8 cellular contexts compared by ENCODE assay signal in the genomic region with DNA sequence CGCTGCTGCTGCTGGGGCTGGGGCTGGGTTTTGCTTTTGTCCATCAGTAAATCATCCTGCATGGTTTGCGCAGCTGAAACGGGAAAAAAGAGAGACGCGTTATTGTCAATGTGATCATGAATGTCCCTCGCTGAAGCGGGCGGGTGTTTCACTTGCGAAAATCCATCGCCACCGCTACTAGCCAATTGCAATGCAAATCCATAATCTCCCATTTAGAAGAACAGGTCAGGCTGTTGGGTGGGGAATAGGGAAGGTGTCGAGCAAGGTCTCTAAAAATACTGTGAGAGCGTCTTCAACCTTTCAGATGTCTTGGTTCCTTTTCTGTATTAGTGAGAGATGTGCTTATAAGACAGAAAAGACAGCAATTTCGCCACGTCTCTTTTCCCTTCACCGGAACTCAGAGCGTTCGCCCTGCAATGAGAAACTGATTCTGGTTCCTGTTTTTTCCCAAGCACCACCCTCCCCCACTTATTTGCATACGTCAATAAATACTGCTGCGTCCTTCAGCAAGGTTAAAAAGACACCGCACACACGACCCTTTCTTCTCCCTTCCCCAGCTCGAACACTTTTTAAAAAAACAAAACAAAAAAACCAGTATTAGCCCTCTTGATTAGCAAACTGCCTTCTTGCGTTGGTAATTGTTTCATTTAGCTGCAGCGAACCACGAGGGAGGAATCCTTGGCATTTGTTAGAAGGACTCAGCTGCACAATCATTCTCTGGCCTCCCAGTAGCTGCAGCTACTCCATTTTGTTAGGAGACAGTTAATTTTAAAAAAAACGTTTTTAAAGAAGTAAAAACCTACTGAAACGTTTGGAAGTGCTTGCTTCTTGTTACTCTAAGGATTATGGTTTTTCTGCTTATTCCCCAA. TPM values are rescaled to one million over a fixed set of nuclear protein-coding genes. Genes with fewer than 3 reads are reported as not detected.
DNase-seq lines count a peak whose midpoint lies in the region; ATAC-seq and TF ChIP-seq lines count a peak whose summit lies in the region.

No MANE protein-coding gene starts in this region.

- H3K79me2 ChIP-seq in DOHH2 (ENCODE audit: control insufficient read depth, low read length): no peaks in the 10 kb centered on the region

- H3K9me3 ChIP-seq in DOHH2 (ENCODE audit: control insufficient read depth, insufficient read depth, low read length) (no peaks in the 10 kb centered on the region), SJCRH30 (replicated peaks) (no peaks in the 10 kb centered on the region), right cardiac atrium (ENCODE audit: control insufficient read depth, low read length) (no peaks in the 10 kb centered on the region)

- H3K9me2 ChIP-seq in DOHH2 (replicated peaks; ENCODE audit: control insufficient read depth, low read length): no peaks in the 10 kb centered on the region

- H3K27me3 ChIP-seq in DOHH2 (ENCODE audit: control insufficient read depth, low read length): peaks cover 29% of the 10 kb centered on the region
- no peaks in the 10 kb centered on the region for H3K27me3 ChIP-seq in SJCRH30
- no peaks in the 10 kb centered on the region for H3K27me3 ChIP-seq in right cardiac atrium (ENCODE audit: control insufficient read depth, insufficient read depth)

- intact Hi-C loops in right cardiac atrium (cut with DNase I): loop anchor here in 1 of 4 donors (5.0 kb wide), 1 partner anchor 52 kb away; a partner anchor contains a TSS

- no peak for TF ChIP-seq CTCF in DOHH2 (IDR thresholded peaks at IDR 0.05; ENCODE audit: low read depth, low read length, poor library complexity, severe bottlenecking)
- no peak for TF ChIP-seq CTCF in astrocyte of the spinal cord (IDR thresholded peaks at IDR 0.05; ENCODE audit: low read depth, low read length)

- H3K4me1 ChIP-seq in DOHH2 (ENCODE audit: control insufficient read depth, low read length): peaks cover 44% of the 10 kb centered on the region
- no peaks in the 10 kb centered on the region for H3K4me1 ChIP-seq in SJCRH30
- no peaks in the 10 kb centered on the region for H3K4me1 ChIP-seq in right cardiac atrium (ENCODE audit: control insufficient read depth, insufficient read depth, low read length)

- no peaks in the 10 kb centered on the region for H3K36me3 ChIP-seq in DOHH2 (ENCODE audit: control insufficient read depth, low read length)
- H3K36me3 ChIP-seq in SJCRH30: no peaks in the 10 kb centered on the region

- H3F3A ChIP-seq in DOHH2 (ENCODE audit: control insufficient read depth, insufficient read depth): peaks cover 14% of the 10 kb centered on the region

- DNase-seq in Kasumi-1 (lab: John Stamatoyannopoulos, UW) (peak; percentile 94 to 96), SJCRH30 (peak; percentile 33 to 59), astrocyte of the spinal cord (ENCODE audit: low read depth, low spot score) (peak; percentile 71), right cardiac atrium (peak in 2 of 3 donors; percentile 33 to 63), pons (ENCODE audit: low spot score) (peak; percentile 96)
- DNase-seq in effector CD8-positive, alpha-beta T cell (lab: John Stamatoyannopoulos, UW): no peak

- H3K27ac ChIP-seq in DOHH2 (ENCODE audit: low read depth, low read length) (peak overlapping the region; percentile 34), SJCRH30 (peak overlapping the region; percentile 75), right cardiac atrium (ENCODE audit: low read length) (peak overlapping the region; percentile 84)

- in situ Hi-C loops in astrocyte of the spinal cord (cut with HindIII; ENCODE audit: low sequenced_read_pairs): no loop called here

- H4K20me1 ChIP-seq in DOHH2 (ENCODE audit: control insufficient read depth, insufficient read depth, low read depth, low read length): 0 out of 2 replicates have a peak, but pooled peaks cover 4% of the 10 kb centered on the region

- peak overlapping the region; percentile 88 for H3K4me2 ChIP-seq in DOHH2 (ENCODE audit: low read length)

- peak; percentile 68 for ATAC-seq in GM21529 (IDR thresholded peaks at IDR 0.05; ENCODE audit: unreplicated experiment)
- peak; percentile 80 to 81 for ATAC-seq in right cardiac atrium

- under 1% methylated on average over 28 of the region's 28 CpGs for WGBS in right cardiac atrium

- H3K4me3 ChIP-seq in DOHH2 (ENCODE audit: low read length): peak overlapping the region; percentile 84
- peak overlapping the region; percentile 69 for H3K4me3 ChIP-seq in SJCRH30
- peak overlapping the region; percentile 67 for H3K4me3 ChIP-seq in astrocyte of the spinal cord (ENCODE audit: low read depth, low read length)
- peak overlapping the region; percentile 71 for H3K4me3 ChIP-seq in right cardiac atrium (ENCODE audit: low read length)

RNA-seq across cellular contexts. Expression of a gene that starts 50.4 kb away (rescaled TPM):
- 1.7 and 1.8 TPM in 2 replicates for total RNA-seq in SJCRH30 (2014; rRNA removed; shearing (Covaris generic))
- total RNA-seq in right cardiac atrium: 10 to 100 TPM in 3 of 4 donors, 1 to 10 TPM in 1; 7.2 to 14.3 (median 12.4) TPM
- 4.6 TPM for polyA plus RNA-seq in right cardiac atrium

RNA-seq across cellular contexts. Expression of a gene that starts 50.4 kb away (rescaled TPM):
- 13.5 and 18.2 TPM in 2 replicates for total RNA-seq in SJCRH30 (2014; rRNA removed; shearing (Covaris generic))
- 10 to 100 TPM; 29.4 to 36.7 (median 32.1) TPM for total RNA-seq in right cardiac atrium
- 15.8 TPM for polyA plus RNA-seq in right cardiac atrium

Comparison
In these comparisons a context has a peak if more than half of its experiments do, and no peak if none do; other contexts are left out.
1. H3K27ac ChIP-seq: peak in every context shown above with its lines; median percentile 84 in right cardiac atrium; 75 in SJCRH30; 34 in DOHH2.